In genomic region chr1:209879539-209879938, GRCh38 we compare ENCODE assay signal across 10 cellular contexts. TPM values are rescaled to one million over a fixed set of nuclear protein-coding genes. Genes with fewer than 3 reads are reported as not detected.
A peak's percentile ranks its signal among the peaks of the same experiment; 100 is the strongest.
DNase-seq lines count a peak whose midpoint lies in the region; ATAC-seq and TF ChIP-seq lines count a peak whose summit lies in the region.
"Had no signal": no experiment of that assay in that cellular context is flagged by ENCODE, and none has a peak within 500 bp of the region (broad histone marks: within the 10 kb centered on the region; RNA-seq: fewer than 3 reads in every experiment).

No MANE protein-coding gene starts in this region.

- H3K79me2 ChIP-seq in ACC112 (ENCODE audit: control insufficient read depth, insufficient read depth, low read length, unreplicated experiment) = no peaks in the 10 kb centered on the region

- H3K4me1 ChIP-seq in ACC112 (ENCODE audit: control insufficient read depth, insufficient read depth, low read length, unreplicated experiment) (peaks cover 62% of the 10 kb centered on the region), psoas muscle (no peaks in the 10 kb centered on the region)
- H3K4me1 ChIP-seq: colonic mucosa had no signal

- H3K4me3 ChIP-seq in ACC112 (ENCODE audit: low read depth, low read length) (no peak overlapping the region), MG63 (no peak overlapping the region), psoas muscle (no peak overlapping the region)
- H3K4me3 ChIP-seq: BLaER1 treated with 17β-estradiol and CSF1 and Interleukin-3, amounts not matched to agents 10 nM and 100 nM; colonic mucosa had no signal

- H2AFZ ChIP-seq in ACC112 (ENCODE audit: low read length, unreplicated experiment) = peak overlapping the region; percentile 48

- H3K36me3 ChIP-seq in ACC112 (ENCODE audit: insufficient read depth, low read length) = no peaks in the 10 kb centered on the region
- H3K36me3 ChIP-seq in MG63 = no peaks in the 10 kb centered on the region
- H3K36me3 ChIP-seq in psoas muscle (ENCODE audit: insufficient read depth in 1 of 2, low read depth in 1 of 2) = no peaks in the 10 kb centered on the region
- H3K36me3 ChIP-seq: BLaER1 treated with 17β-estradiol and CSF1 and Interleukin-3, amounts not matched to agents 10 nM and 100 nM; colonic mucosa had no signal

- no peak for TF ChIP-seq POLR2A in GM18505 (IDR thresholded peaks at IDR 0.05; ENCODE audit: borderline replicate concordance, extremely low read depth, insufficient read depth, insufficient read length)

- intact Hi-C loops in head of caudate nucleus (cut with DNase I) = no loop called here
- intact Hi-C loops in psoas muscle (cut with DNase I) = no loop called here

- TF ChIP-seq CTCF in psoas muscle (IDR thresholded peaks at IDR 0.05) = no peak

- H3K27ac ChIP-seq in ACC112 (ENCODE audit: low read depth, low read length) (peak overlapping the region; percentile 43; the same call in 1 of the 2 replicates), psoas muscle (no peak overlapping the region)
- H3K27ac ChIP-seq: BLaER1 treated with 17β-estradiol and CSF1 and Interleukin-3, amounts not matched to agents 10 nM and 100 nM; colonic mucosa had no signal

- ATAC-seq in psoas muscle (no peak), GM18505 (IDR thresholded peaks at IDR 0.05; ENCODE audit: unreplicated experiment) (no peak)

- H3K9me3 ChIP-seq in MG63 (no peaks in the 10 kb centered on the region), psoas muscle (no peaks in the 10 kb centered on the region)
- H3K9me3 ChIP-seq: BLaER1 treated with 17β-estradiol and CSF1 and Interleukin-3, amounts not matched to agents 10 nM and 100 nM; colonic mucosa had no signal

- DNase-seq in MG63 = peak; percentile 62
- DNase-seq in SK-N-DZ (ENCODE audit: low spot score) = peak; percentile 47
- peak; percentile 24 to 94 (median 74) for DNase-seq in head of caudate nucleus
- DNase-seq in psoas muscle = no peak
- no peak for DNase-seq in activated naive CD4-positive, alpha-beta T cell (lab: John Stamatoyannopoulos, UW)
- DNase-seq in T1000 (lab: John Stamatoyannopoulos, UW) = no peak
- DNase-seq: colonic mucosa had no signal

- H3K27me3 ChIP-seq in ACC112 (ENCODE audit: insufficient read depth, low read length) (no peaks in the 10 kb centered on the region), MG63 (no peaks in the 10 kb centered on the region), psoas muscle (ENCODE audit: insufficient read depth in 3 of 3, low read length in 2 of 3) (peaks cover 0 to 20% (median 0%) of the 10 kb centered on the region in 3 donors)
- H3K27me3 ChIP-seq: BLaER1 treated with 17β-estradiol and CSF1 and Interleukin-3, amounts not matched to agents 10 nM and 100 nM; colonic mucosa had no signal

- 42 to 54% (median 45%) methylated on average over 12 of the region's 12 CpGs for WGBS in psoas muscle, 3 donors

RNA-seq across cellular contexts. Expression of gene UTP25, which starts 51.8 kb away (rescaled TPM):
- 10.2 and 12.3 TPM in 2 replicates for total RNA-seq in MG63 (2014; rRNA removed; shearing (Covaris generic); ENCODE audit: low replicate concordance)
- 9.6 and 10.8 TPM in 2 replicates for polyA plus RNA-seq in SK-N-DZ (2014; cell fraction: cytosol; rRNA removed)
- 10.2 and 11.0 TPM in 2 replicates for polyA plus RNA-seq in SK-N-DZ (2014; cell fraction: nucleus; rRNA removed)
- total RNA-seq in psoas muscle = 1 to 10 TPM; 3.2 to 5.4 (median 4.2) TPM
- polyA plus RNA-seq in psoas muscle = 1 to 10 TPM; 1.9 to 5.2 (median 3.9) TPM

RNA-seq across cellular contexts. Expression of gene SYT14, which starts 58.5 kb away (rescaled TPM):
- 0.15 and 0.66 TPM in 2 replicates for total RNA-seq in MG63 (2014; rRNA removed; shearing (Covaris generic); ENCODE audit: low replicate concordance)
- polyA plus RNA-seq in SK-N-DZ (2014; cell fraction: cytosol; rRNA removed) = 4.2 and 6.8 TPM in 2 replicates
- 4.2 and 8.0 TPM in 2 replicates for polyA plus RNA-seq in SK-N-DZ (2014; cell fraction: nucleus; rRNA removed)
- under 1 TPM in 2 of 4 donors, not detected in 2; 0.06 to 0.18 TPM for total RNA-seq in psoas muscle
- polyA plus RNA-seq in psoas muscle = under 1 TPM in 2 of 3 donors, not detected in 1; under 0.01 to 0.01 TPM

Comparison
In these comparisons a context has a peak if more than half of its experiments do, and no peak if none do; other contexts are left out.
1. DNase-seq: peak in MG63 (single experiment), SK-N-DZ (single experiment) and head of caudate nucleus (42 of 42); none in psoas muscle (0 of 2), activated naive CD4-positive, alpha-beta T cell (0 of 4) and T1000 (single experiment).